ENCODE assay signal across 16 cellular contexts in the genomic region with DNA sequence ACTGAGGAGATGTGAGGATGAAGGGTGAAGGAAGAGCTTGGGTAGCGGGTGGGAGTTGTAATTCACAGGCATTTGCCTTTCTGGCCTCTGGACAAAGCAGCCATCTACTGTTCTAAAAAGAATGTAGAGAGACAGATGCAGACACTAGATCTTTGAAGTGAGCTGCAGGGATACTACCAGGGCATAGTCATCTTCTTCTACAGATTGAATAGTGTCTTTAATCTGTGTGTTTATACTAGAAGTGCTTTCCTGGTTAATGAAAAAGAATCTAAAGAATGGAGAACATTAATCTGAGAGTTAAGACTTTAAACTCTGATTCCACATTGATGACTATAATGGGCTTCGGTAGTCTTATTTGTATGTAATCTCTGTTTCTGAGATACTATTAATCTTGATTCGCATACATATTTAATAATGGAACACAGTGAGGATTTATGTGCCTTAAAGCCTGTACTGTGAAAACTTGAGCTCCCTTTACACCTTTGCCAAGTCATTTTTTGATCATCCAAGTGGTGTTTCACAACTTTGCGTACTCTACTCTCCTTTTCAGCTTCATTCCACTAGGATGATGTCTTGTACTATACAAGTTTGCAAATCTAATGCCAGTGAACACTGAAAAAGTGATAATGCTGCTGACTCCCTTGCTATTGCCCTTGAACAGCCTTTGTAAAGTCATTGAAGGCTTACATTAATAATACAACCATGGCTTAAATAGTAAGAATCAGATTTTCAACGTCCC.
DNase-seq lines count a peak whose midpoint lies in the region; ATAC-seq and TF ChIP-seq lines count a peak whose summit lies in the region.
"Had no signal": no experiment of that assay in that cellular context is flagged by ENCODE, and none has a peak within 500 bp of the region (broad histone marks: within the 10 kb centered on the region; RNA-seq: fewer than 3 reads in every experiment).

No MANE protein-coding gene starts in this region.

- H3K27ac ChIP-seq in AG04450 (ENCODE audit: low read depth, low read length), result no peak overlapping the region
- H3K27ac ChIP-seq: 22Rv1, A549, BLaER1, GM23248 had no signal

- H3K4me3 ChIP-seq in AG04450 (ENCODE audit: low read depth, low read length), result no peak overlapping the region
- H3K4me3 ChIP-seq in fibroblast of pulmonary artery (replicated peaks; ENCODE audit: low read depth, low read length), result no peak overlapping the region
- H3K4me3 ChIP-seq in skeletal muscle cell (ENCODE audit: low read depth, low read length), result no peak overlapping the region
- H3K4me3 ChIP-seq: A549, BLaER1, GM12878, GM23248 had no signal

- CTCF ChIA-PET in AG04450 (lab: Charles Lee), result no interaction called here

- TF ChIP-seq CTCF in AG04450 (IDR thresholded peaks at IDR 0.05; ENCODE audit: low read depth, low read length) (no peak), fibroblast of pulmonary artery (IDR thresholded peaks at IDR 0.05; ENCODE audit: low read length, missing control alignments) (no peak)

- peak; percentile 10 for DNase-seq in AG04450 (ENCODE audit: low read depth, low spot score)
- peak; percentile 18 for DNase-seq in NCI-H226
- DNase-seq in fibroblast of pulmonary artery (ENCODE audit: low read depth), result peak; percentile 7
- DNase-seq in skeletal muscle cell (ENCODE audit: low read depth), result peak; percentile 26
- no peak for DNase-seq in DMS 273 treated with DMSO at 0.1 percent for 48 hours (lab: John Stamatoyannopoulos, UW)
- no peak for DNase-seq in globus pallidus (ENCODE audit: low spot score)
- DNase-seq: CD4-positive, alpha-beta memory T cell; DMS79 treated with DMSO at 0.1 percent for 48 hours; GM23248; HCEC 1CT; KG1 had no signal

- no peaks in the 10 kb centered on the region for H3K9me3 ChIP-seq in AG04450 (ENCODE audit: control insufficient read depth, insufficient read depth, low read length)
- H3K9me3 ChIP-seq: A549, BLaER1 had no signal

- no peak for ATAC-seq in HG02852 (IDR thresholded peaks at IDR 0.05; ENCODE audit: unreplicated experiment)
- ATAC-seq: A549, GM12878 had no signal

- H3K27me3 ChIP-seq in AG04450 (ENCODE audit: control insufficient read depth, insufficient read depth, low read length), result no peaks in the 10 kb centered on the region
- H3K27me3 ChIP-seq: BLaER1 had no signal

- POLR2A ChIA-PET in AG04450 (lab: Yijun Ruan, JAX), result no interaction called here

Comparison
In these comparisons a context has a peak if more than half of its experiments do, and no peak if none do; other contexts are left out.
1. DNase-seq: peak in AG04450 (single experiment), NCI-H226 (single experiment), fibroblast of pulmonary artery (single experiment) and skeletal muscle cell (single experiment); none in DMS 273 treated with DMSO at 0.1 percent for 48 hours (single experiment) and globus pallidus (single experiment).